In genomic region chr1:89725016-89725380, GRCh38 we compare ENCODE assay signal across 8 cellular contexts.
DNase-seq lines count a peak whose midpoint lies in the region; ATAC-seq and TF ChIP-seq lines count a peak whose summit lies in the region.

No MANE protein-coding gene starts in this region.

- no peak overlapping the region for H2AFZ ChIP-seq in Loucy (ENCODE audit: low read length)

- H3F3A ChIP-seq in Loucy (ENCODE audit: low read depth): no peaks in the 10 kb centered on the region

- peak overlapping the region; percentile 3 for H3K4me2 ChIP-seq in Loucy (ENCODE audit: low read depth, low read length, poor library complexity, severe bottlenecking)

- H3K36me3 Mint-ChIP-seq in CD14-positive monocyte (peaks cover 1 to 7% of the 10 kb centered on the region in 2 donors), chondrocyte (ENCODE audit: low read depth) (no peaks in the 10 kb centered on the region), naive B cell (peaks cover 0 to 4% of the 10 kb centered on the region in 2 donors)

- H3K27ac ChIP-seq in Peyer's patch: peak overlapping the region in 2 of 4 donors; percentile 25 to 38

- H3K9me3 Mint-ChIP-seq in CD14-positive monocyte: peaks cover 0 to 8% (median 0%) of the 10 kb centered on the region in 7 donors
- H3K9me3 Mint-ChIP-seq in chondrocyte (ENCODE audit: low read depth): peaks cover 2% of the 10 kb centered on the region
- peaks cover 0 to 5% (median 0%) of the 10 kb centered on the region in 7 donors for H3K9me3 Mint-ChIP-seq in naive B cell

- peak overlapping the region; percentile 91 to 99 (median 95) for H3K27ac Mint-ChIP-seq in CD14-positive monocyte
- peak overlapping the region; percentile 87 for H3K27ac Mint-ChIP-seq in chondrocyte (ENCODE audit: unreplicated experiment)
- peak overlapping the region in 4 of 6 donors; percentile 1 to 88 (median 72) for H3K27ac Mint-ChIP-seq in naive B cell

- H3K27me3 ChIP-seq in Loucy (ENCODE audit: insufficient read depth, low read length, poor library complexity, severe bottlenecking) (no peaks in the 10 kb centered on the region), Peyer's patch (no peaks in the 10 kb centered on the region)

- no peaks in the 10 kb centered on the region for H4K20me1 ChIP-seq in Loucy (ENCODE audit: insufficient read depth, low read length, poor library complexity, severe bottlenecking)

- H3K27me3 Mint-ChIP-seq in CD14-positive monocyte (ENCODE audit: low read depth in 3 of 3) (peaks cover 0 to 2% (median 2%) of the 10 kb centered on the region in 3 donors), chondrocyte (ENCODE audit: low read depth) (no peaks in the 10 kb centered on the region), naive B cell (no peaks in the 10 kb centered on the region)

- H3K36me3 ChIP-seq in Loucy (ENCODE audit: insufficient read depth, low read length) (no peaks in the 10 kb centered on the region), Peyer's patch (no peaks in the 10 kb centered on the region)

- ATAC-seq in naive B cell (ENCODE audit: low read depth in 2 of 2) (no peak), HG02623 (IDR thresholded peaks at IDR 0.05; ENCODE audit: unreplicated experiment) (no peak)

- H3K9me3 ChIP-seq in Loucy (ENCODE audit: insufficient read depth, low read depth, low read length): no peaks in the 10 kb centered on the region
- no peaks in the 10 kb centered on the region for H3K9me3 ChIP-seq in Peyer's patch

- no peak overlapping the region for H3K9ac ChIP-seq in Loucy (ENCODE audit: low read depth, low read length, poor library complexity, severe bottlenecking)

- H3K4me3 Mint-ChIP-seq in CD14-positive monocyte: peak overlapping the region in 1 of 2 donors; percentile 82
- no peak overlapping the region for H3K4me3 Mint-ChIP-seq in chondrocyte (ENCODE audit: unreplicated experiment)
- peak overlapping the region in 6 of 8 donors; percentile 47 to 74 (median 67) for H3K4me3 Mint-ChIP-seq in naive B cell

- H3K9me2 ChIP-seq in Loucy (replicated peaks; ENCODE audit: low read depth, low read length): no peaks in the 10 kb centered on the region

- no peaks in the 10 kb centered on the region for H3K79me2 ChIP-seq in Loucy (ENCODE audit: insufficient read depth, low read length)

- intact Hi-C loops in CD14-positive monocyte (cut with micrococcal nuclease): loop anchor here in 1 of 2 donors (2.0 kb wide), 1 partner anchor 38 kb away; no protein-coding TSS in a partner anchor

- H3K4me1 Mint-ChIP-seq in CD14-positive monocyte: peaks cover 77% of the 10 kb centered on the region
- peaks cover 36% of the 10 kb centered on the region for H3K4me1 Mint-ChIP-seq in chondrocyte (ENCODE audit: low read depth)
- peaks cover 53 to 58% (median 55%) of the 10 kb centered on the region in 3 donors for H3K4me1 Mint-ChIP-seq in naive B cell

- TF ChIP-seq POLR2A in Peyer's patch (IDR thresholded peaks at IDR 0.05): no peak

- H3K4me1 ChIP-seq in Loucy (ENCODE audit: insufficient read depth, low read length, poor library complexity, severe bottlenecking) (peaks cover 31% of the 10 kb centered on the region), Peyer's patch (peaks cover 0 to 9% (median 0%) of the 10 kb centered on the region in 4 donors)

- no peak overlapping the region for H3K4me3 ChIP-seq in Loucy (ENCODE audit: low read length, poor library complexity, severe bottlenecking)
- no peak overlapping the region for H3K4me3 ChIP-seq in Peyer's patch

- DNase-seq in CD14-positive monocyte (ENCODE audit: low spot score) (no peak), chondrocyte (ENCODE audit: low spot score) (no peak), naive B cell (no peak), NCI-H1694 (lab: John Stamatoyannopoulos, UW) (no peak), dermis blood vessel endothelial cell (no peak), Peyer's patch (no peak)

- TF ChIP-seq CTCF in CD14-positive monocyte (IDR thresholded peaks at IDR 0.05) (no peak), Loucy (conservative IDR thresholded peaks at IDR 0.05; ENCODE audit: low read length) (no peak), chondrocyte (IDR thresholded peaks at IDR 0.05) (no peak), Peyer's patch (IDR thresholded peaks at IDR 0.05) (no peak)
